8 cellular contexts compared by ENCODE assay signal in genomic region chr2:163132850-163133249, GRCh38.
DNase-seq lines count a peak whose midpoint lies in the region; ATAC-seq and TF ChIP-seq lines count a peak whose summit lies in the region.

No MANE protein-coding gene starts in this region.

- H3K9me3 Mint-ChIP-seq in osteocyte (ENCODE audit: unreplicated experiment), result no peaks in the 10 kb centered on the region

- no peak overlapping the region for H3K27ac ChIP-seq in spleen

- POLR2A ChIA-PET in AG04449 (lab: Yijun Ruan, JAX), result no interaction called here

- no peak overlapping the region for H3K4me3 Mint-ChIP-seq in osteocyte (ENCODE audit: unreplicated experiment)

- H3K9me3 ChIP-seq in spleen, result no peaks in the 10 kb centered on the region

- 4 to 28% (median 6%) methylated on average over 3 of the region's 3 CpGs for WGBS in spleen, 5 donors

- ATAC-seq in GM19043 (IDR thresholded peaks at IDR 0.05; ENCODE audit: low read depth, unreplicated experiment), result peak; percentile 53

- no peaks in the 10 kb centered on the region for H3K36me3 ChIP-seq in spleen

- no peaks in the 10 kb centered on the region for H3K4me1 Mint-ChIP-seq in osteocyte (ENCODE audit: unreplicated experiment)

- H3K4me1 ChIP-seq in spleen, result no peaks in the 10 kb centered on the region

- TF ChIP-seq CTCF in AG04449 (IDR thresholded peaks at IDR 0.05; ENCODE audit: insufficient read depth, low read length, missing control alignments), result peak; percentile 18
- TF ChIP-seq CTCF in astrocyte of the cerebellum (IDR thresholded peaks at IDR 0.05; ENCODE audit: low read depth, low read length, missing control alignments), result peak; percentile 13
- peak; percentile 63 for TF ChIP-seq CTCF in osteocyte (IDR thresholded peaks at IDR 0.05)
- TF ChIP-seq CTCF in spleen (IDR thresholded peaks at IDR 0.05 in 8 of 11, conservative IDR thresholded peaks at IDR 0.05 in 3 of 11), result no peak

- DNase-seq in AG04449 (ENCODE audit: low read depth, low spot score) (no peak), NCI-H2029 treated with DMSO at 0.1 percent for 48 hours (lab: John Stamatoyannopoulos, UW) (peak; percentile 32), astrocyte of the cerebellum (ENCODE audit: low read depth) (no peak), osteocyte (ENCODE audit: extremely low spot score, unreplicated experiment) (no peak), spleen (no peak), islet precursor cell (no peak)
- DNase-seq in activated CD8-positive, alpha-beta memory T cell treated with anti-CD3 and anti-CD28 coated beads for 24 hours, result no peak

- no peak overlapping the region for H3K4me3 ChIP-seq in AG04449 (ENCODE audit: low read depth, low read length)
- H3K4me3 ChIP-seq in astrocyte of the cerebellum (ENCODE audit: low read depth, low read length), result no peak overlapping the region
- H3K4me3 ChIP-seq in spleen, result no peak overlapping the region

- TF ChIP-seq POLR2A in spleen (IDR thresholded peaks at IDR 0.05), result no peak

- peaks cover 49% of the 10 kb centered on the region for H3K27me3 Mint-ChIP-seq in osteocyte (ENCODE audit: unreplicated experiment)

- CTCF ChIA-PET in AG04449 (lab: Yijun Ruan, JAX), result interaction anchor here (0.8 to 1.1 kb wide), 5 partner anchors 24 to 246 kb away, joined by 3 to 11 read pairs (median 3); no protein-coding TSS in a partner anchor

- intact Hi-C loops in spleen (cut with DNase I; ENCODE audit: low total_unique reads), result no loop called here

- H3K36me3 Mint-ChIP-seq in osteocyte (ENCODE audit: unreplicated experiment), result no peaks in the 10 kb centered on the region

- in situ Hi-C loops in astrocyte of the cerebellum (cut with HindIII; ENCODE audit: low sequenced_read_pairs), result loop anchor here (10.0 kb wide), 1 partner anchor 238 kb away; no protein-coding TSS in a partner anchor

- H3K27me3 ChIP-seq in spleen (replicated peaks in 1 of 7), result no peaks in the 10 kb centered on the region

- no peak overlapping the region for H3K27ac Mint-ChIP-seq in osteocyte (ENCODE audit: unreplicated experiment)

Comparison
In these comparisons a context has a peak if more than half of its experiments do, and no peak if none do; other contexts are left out.
1. CTCF ChIP-seq: peak in AG04449 (single experiment), astrocyte of the cerebellum (single experiment) and osteocyte (single experiment); none in spleen (0 of 11).